In the genomic region with DNA sequence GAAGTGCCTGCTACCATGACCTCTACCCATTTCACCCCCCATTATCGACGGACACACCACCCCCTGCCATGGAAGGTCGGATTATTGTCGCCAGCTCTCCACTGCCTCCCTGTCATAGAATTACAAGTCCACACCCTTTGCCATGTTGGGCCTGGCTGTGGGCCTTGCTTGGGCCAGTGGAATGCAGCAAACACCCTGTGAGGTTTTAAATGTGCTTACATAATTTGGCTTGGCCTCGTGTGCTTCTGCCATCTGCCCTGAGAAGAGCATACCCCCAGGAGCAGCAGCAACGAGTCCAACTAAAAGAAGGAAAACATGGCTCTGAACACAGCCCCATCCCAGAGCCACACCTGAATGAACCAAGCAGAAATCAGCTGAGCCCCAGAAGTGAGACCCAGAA, we compare ENCODE assay signal across 17 cellular contexts.
DNase-seq lines count a peak whose midpoint lies in the region.
"Had no signal": no experiment of that assay in that cellular context is flagged by ENCODE, and none has a peak within 500 bp of the region (broad histone marks: within the 10 kb centered on the region; RNA-seq: fewer than 3 reads in every experiment).

No MANE protein-coding gene starts in this region.

- H3K27ac Mint-ChIP-seq in immature natural killer cell, result no peak overlapping the region

- no peak overlapping the region for H3K4me3 Mint-ChIP-seq in immature natural killer cell
- H3K4me3 Mint-ChIP-seq: CD4-positive, alpha-beta memory T cell had no signal

- peak; percentile 34 for DNase-seq in NCI-H1694 treated with DMSO at 0.1 percent for 48 hours (lab: John Stamatoyannopoulos, UW)
- no peak for DNase-seq in NCI-H1694 (lab: John Stamatoyannopoulos, UW)
- peak; percentile 90 for DNase-seq in cerebellar cortex (ENCODE audit: low spot score)
- peak; percentile 51 for DNase-seq in myocyte (ENCODE audit: low read depth)
- no peak for DNase-seq in SHP77 (lab: John Stamatoyannopoulos, UW)
- no peak for DNase-seq in NCI-H2227 treated with DMSO at 0.1 percent for 48 hours (lab: John Stamatoyannopoulos, UW)
- no peak for DNase-seq in immature natural killer cell
- DNase-seq in NAMALWA (ENCODE audit: low spot score), result no peak
- DNase-seq: 8988T; Calu3; CD4-positive, alpha-beta memory T cell; KG1; MV-4-11; NCI-H1417 treated with DMSO at 0.1 percent for 48 hours; NCI-H2029; NCI-H69; SHP77 treated with DMSO at 0.1 percent for 48 hours had no signal

- H3K9me3 Mint-ChIP-seq in immature natural killer cell, result no peaks in the 10 kb centered on the region

- H3K36me3 Mint-ChIP-seq in immature natural killer cell, result peaks cover 0 to 7% (median 4%) of the 10 kb centered on the region in 3 donors
- H3K36me3 Mint-ChIP-seq: CD4-positive, alpha-beta memory T cell had no signal

- peaks cover 2 to 9% (median 7%) of the 10 kb centered on the region in 3 donors for H3K27me3 Mint-ChIP-seq in immature natural killer cell (ENCODE audit: low read depth in 3 of 3)

- no peaks in the 10 kb centered on the region for H3K4me1 Mint-ChIP-seq in immature natural killer cell
- H3K4me1 Mint-ChIP-seq: CD4-positive, alpha-beta memory T cell had no signal

Comparison
In these comparisons a context has a peak if more than half of its experiments do, and no peak if none do; other contexts are left out.
1. DNase-seq: peak in NCI-H1694 treated with DMSO at 0.1 percent for 48 hours (single experiment), cerebellar cortex (single experiment) and myocyte (single experiment); none in NCI-H1694 (single experiment), SHP77 (0 of 2), NCI-H2227 treated with DMSO at 0.1 percent for 48 hours (single experiment), immature natural killer cell (0 of 3) and NAMALWA (single experiment).